ENCODE assay signal across 35 cellular contexts in genomic region chr2:62352031-62352430, GRCh38.
"Had no signal": no experiment of that assay in that cellular context is flagged by ENCODE, and none has a peak within 500 bp of the region (broad histone marks: within the 10 kb centered on the region; RNA-seq: fewer than 3 reads in every experiment).

No MANE protein-coding gene starts in this region.

- ATAC-seq: activated CD4-positive, alpha-beta T cell treated with anti-CD3 and anti-CD28 coated beads for 36 hours; activated CD4-positive, CD25-positive, alpha-beta regulatory T cell treated with anti-CD3 and anti-CD28 coated beads, Interleukin-2, amount 50 U/mL, for 24 hours; activated CD8-positive, alpha-beta T cell treated with anti-CD3 and anti-CD28 coated beads for 36 hours; activated naive CD4-positive, alpha-beta T cell treated with anti-CD3 and anti-CD28 coated beads, Interleukin-2, amount 50 U/mL, for 72 hours; activated T-cell treated with anti-CD3 and anti-CD28 coated beads, Interleukin-2, amount 50 U/mL, for 4 hours; activated T-cell treated with anti-CD3 and anti-CD28 coated beads, Interleukin-2, amount 50 U/mL, for 72 hours; activated T-helper 17 cell treated with anti-CD3 and anti-CD28 coated beads, Interleukin-2, amount 50 U/mL, for 72 hours; body of pancreas; WTC11 had no signal

- FAIRE-seq: astrocyte, colon, TTC549 had no signal

- H3K27me3 ChIP-seq: adrenal gland, body of pancreas, brain microvascular endothelial cell, breast epithelium had no signal

- H3K9me3 ChIP-seq: adrenal gland, body of pancreas had no signal

- H3K27ac ChIP-seq: adrenal gland, body of pancreas, brain microvascular endothelial cell, breast epithelium, WERI-Rb-1 had no signal

- DNase-seq: activated CD4-positive, alpha-beta memory T cell treated with anti-CD3 and anti-CD28 coated beads for 36 hours; activated CD4-positive, alpha-beta T cell treated with anti-CD3 and anti-CD28 coated beads for 1 hour; activated CD4-positive, alpha-beta T cell treated with anti-CD3 and anti-CD28 coated beads for 36 hours; activated CD4-positive, alpha-beta T cell treated with anti-CD3 and anti-CD28 coated beads for 48 hours; activated CD4-positive, alpha-beta T cell treated with anti-CD3 and anti-CD28 coated beads, Interleukin-2, amount 10 ng/mL, durations not matched to agents 7 days and 5 days; activated CD4-positive, CD25-positive, alpha-beta regulatory T cell; activated CD8-positive, alpha-beta memory T cell treated with anti-CD3 and anti-CD28 coated beads, Interleukin-2, amount 50 U/mL, for 4 hours; activated CD8-positive, alpha-beta T cell treated with anti-CD3 and anti-CD28 coated beads for 36 hours; activated effector memory CD4-positive, alpha-beta T cell treated with anti-CD3 and anti-CD28 coated beads, Interleukin-2, amount 50 U/mL, for 16 hours; activated gamma-delta T cell treated with Interleukin-2 at 50 U/mL for 16 hours; activated naive CD4-positive, alpha-beta T cell; activated naive CD4-positive, alpha-beta T cell treated with anti-CD3 and anti-CD28 coated beads for 36 hours; activated naive CD4-positive, alpha-beta T cell treated with anti-CD3 and anti-CD28 coated beads, Interleukin-2, amount 50 U/mL, for 16 hours; activated naive CD8-positive, alpha-beta T cell treated with anti-CD3 and anti-CD28 coated beads for 36 hours; activated T-cell treated with anti-CD3 and anti-CD28 coated beads for 4 hours; activated T-cell treated with anti-CD3 and anti-CD28 coated beads, Interleukin-2, amount 50 U/mL, for 1 hour; activated T-cell treated with anti-CD3 and anti-CD28 coated beads, Interleukin-2, amount 50 U/mL, for 4 hours; activated T-cell treated with anti-CD3 and anti-CD28 coated beads, Interleukin-2, amount 50 U/mL, for 72 hours; adrenal gland; amniotic stem cell; aorta; body of pancreas; brain microvascular endothelial cell; central memory CD4-positive, alpha-beta T cell; T-helper 2 cell; T-helper 9 cell; WERI-Rb-1 had no signal

- H3K36me3 ChIP-seq: adrenal gland, brain microvascular endothelial cell, breast epithelium, WERI-Rb-1 had no signal

- H3K4me1 ChIP-seq: adrenal gland, body of pancreas, breast epithelium had no signal

- H3K4me3 ChIP-seq: adrenal gland, body of pancreas, breast epithelium had no signal
